1 cellular context compared by ENCODE assay signal in genomic region chr1:3315991-3316943, GRCh38.
TF ChIP-seq lines count a peak whose summit lies in the region.

No MANE protein-coding gene starts in this region.

TF ChIP-seq in HepG2, 621 proteins besides CTCF, POLR2A, EP300 and RAD21 (continued from another document):
- no peak for TF ChIP-seq ZNF512 (CRISPR knock-in tag; IDR thresholded peaks at IDR 0.05)
- no peak for TF ChIP-seq U2AF1 (optimal IDR thresholded peaks at IDR 0.05; ENCODE audit: low read depth, low read length)
- TF ChIP-seq ETV5 (CRISPR knock-in tag; IDR thresholded peaks at IDR 0.05; ENCODE audit: borderline replicate concordance) = peak; percentile 46; the same call in 1 of the 2 replicates
- no peak for TF ChIP-seq SIX4 (CRISPR knock-in tag; IDR thresholded peaks at IDR 0.05)
- TF ChIP-seq SIX1 (CRISPR knock-in tag; IDR thresholded peaks at IDR 0.05; ENCODE audit: borderline replicate concordance) = no peak
- no peak for TF ChIP-seq ZFAT (CRISPR knock-in tag; conservative IDR thresholded peaks at IDR 0.05)
- TF ChIP-seq ZXDC (CRISPR knock-in tag; IDR thresholded peaks at IDR 0.05) = no peak
- TF ChIP-seq ZBTB21 (CRISPR knock-in tag; IDR thresholded peaks at IDR 0.05) = no peak
- 0 out of 2 replicates have a peak, but pooled peaks have one; percentile 18 for TF ChIP-seq ZNF691 (CRISPR knock-in tag; IDR thresholded peaks at IDR 0.05; ENCODE audit: borderline replicate concordance, low read depth)
- TF ChIP-seq MED1 (CRISPR knock-in tag; IDR thresholded peaks at IDR 0.05) = 0 out of 2 replicates have a peak, but pooled peaks have one; percentile 14
- no peak for TF ChIP-seq CAMTA2 (CRISPR knock-in tag; IDR thresholded peaks at IDR 0.05; ENCODE audit: borderline replicate concordance)
- no peak for TF ChIP-seq JARID2 (CRISPR knock-in tag; IDR thresholded peaks at IDR 0.05; ENCODE audit: insufficient replicate concordance)
- peak; percentile 31; the same call in 1 of the 2 replicates for TF ChIP-seq CREB1 (IDR thresholded peaks at IDR 0.05)
- TF ChIP-seq CREB1 (CRISPR knock-in tag; IDR thresholded peaks at IDR 0.05) = no peak
- peak; percentile 100 for TF ChIP-seq IKZF5 (CRISPR knock-in tag; IDR thresholded peaks at IDR 0.05)
- no peak for TF ChIP-seq GABPA (IDR thresholded peaks at IDR 0.05; ENCODE audit: low read depth, low read length)
- peak; percentile 31; the same call in 1 of the 2 replicates for TF ChIP-seq GABPA (CRISPR knock-in tag; IDR thresholded peaks at IDR 0.05; ENCODE audit: low read depth)
- no peak for TF ChIP-seq ZNF580 (CRISPR knock-in tag; IDR thresholded peaks at IDR 0.05; ENCODE audit: borderline replicate concordance, low read depth)
- TF ChIP-seq MXD4 (CRISPR knock-in tag; IDR thresholded peaks at IDR 0.05) = no peak
- peak; percentile 40; the same call in 1 of the 2 replicates for TF ChIP-seq ZKSCAN8 (CRISPR knock-in tag; IDR thresholded peaks at IDR 0.05; ENCODE audit: borderline replicate concordance)
- no peak for TF ChIP-seq ZNF333 (CRISPR knock-in tag; IDR thresholded peaks at IDR 0.05; ENCODE audit: borderline replicate concordance)
- TF ChIP-seq ZNF615 (CRISPR knock-in tag; IDR thresholded peaks at IDR 0.05; ENCODE audit: borderline replicate concordance) = no peak
- TF ChIP-seq JUNB (CRISPR knock-in tag; IDR thresholded peaks at IDR 0.05; ENCODE audit: borderline replicate concordance) = no peak
- TF ChIP-seq DNMT1 (CRISPR knock-in tag; IDR thresholded peaks at IDR 0.05) = no peak
- TF ChIP-seq ZNF607 (CRISPR knock-in tag; IDR thresholded peaks at IDR 0.05; ENCODE audit: borderline replicate concordance) = no peak
